Comparison of ENCODE assay signal across 9 cellular contexts in the genomic region with DNA sequence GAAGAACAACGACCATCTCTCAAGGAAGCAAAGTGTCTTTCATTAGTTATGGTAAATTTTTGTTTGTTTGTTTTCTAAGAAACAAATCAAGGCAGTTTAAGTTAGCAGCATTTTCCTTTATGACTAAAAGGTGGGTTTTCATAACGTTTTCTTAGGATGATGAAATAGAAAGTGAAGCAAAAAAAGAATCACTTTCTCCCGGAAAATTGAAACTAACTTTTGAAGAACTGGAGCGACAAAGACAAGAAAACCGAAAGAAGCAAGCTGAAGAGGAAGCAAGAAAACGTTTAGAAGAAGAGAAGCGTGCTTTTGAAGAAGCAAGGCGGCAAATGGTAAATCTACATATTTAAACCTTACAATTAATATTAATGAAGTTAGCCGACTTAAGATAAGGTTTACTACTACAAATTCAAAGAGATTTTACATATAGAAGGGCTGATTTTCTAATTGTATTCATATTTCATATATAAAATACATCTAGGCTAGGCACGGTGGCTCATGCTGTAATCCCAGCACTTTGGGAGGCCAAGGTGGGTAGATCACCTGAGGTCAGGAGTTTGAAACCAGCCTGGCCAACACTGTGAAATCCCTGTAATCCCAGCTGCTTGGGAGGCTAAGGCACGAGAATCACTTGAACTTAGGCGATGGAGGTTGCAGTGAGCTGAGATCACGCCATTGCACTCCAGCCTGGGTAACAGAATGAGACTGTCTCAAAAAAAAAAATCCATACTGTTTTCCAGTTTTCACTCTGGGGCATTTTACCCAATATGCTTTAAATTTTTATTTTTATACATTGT. TPM values are rescaled to one million over a fixed set of nuclear protein-coding genes. Genes with fewer than 3 reads are reported as not detected.
DNase-seq lines count a peak whose midpoint lies in the region; ATAC-seq and TF ChIP-seq lines count a peak whose summit lies in the region.
"Had no signal": no experiment of that assay in that cellular context is flagged by ENCODE, and none has a peak within 500 bp of the region (broad histone marks: within the 10 kb centered on the region; RNA-seq: fewer than 3 reads in every experiment).

No MANE protein-coding gene starts in this region.

- peak overlapping the region in 4 of 10 donors; percentile 0 to 52 (median 30) for H3K27ac ChIP-seq in heart right ventricle
- peak overlapping the region; percentile 81 for H3K27ac ChIP-seq in KOPT-K1 (ENCODE audit: low read depth, low read length, poor library complexity, severe bottlenecking)

- H3K4me3 Mint-ChIP-seq in activated naive CD8-positive, alpha-beta T cell treated with anti-CD3 and anti-CD28 coated beads, Interleukin-2, amount 10 ng/mL, durations not matched to agents 7 days and 5 days: peak overlapping the region; percentile 74

- H3K4me1 ChIP-seq in heart right ventricle: peaks cover 0 to 24% (median 0%) of the 10 kb centered on the region in 9 donors

- POLR2A ChIA-PET in activated naive CD8-positive, alpha-beta T cell treated with anti-CD3 and anti-CD28 coated beads, Interleukin-2, amount 10 ng/mL, durations not matched to agents 7 days and 5 days (lab: Charles Lee): interaction anchor here (0.6 to 1.2 kb wide), 2 partner anchors 77 to 242 kb away, joined by 3 read pairs; a partner anchor contains a TSS

- H3K9me3 ChIP-seq in heart right ventricle: no peaks in the 10 kb centered on the region
- H3K9me3 ChIP-seq in KOPT-K1 (ENCODE audit: insufficient read depth, low read length, poor library complexity, severe bottlenecking): no peaks in the 10 kb centered on the region

- H3K9me3 Mint-ChIP-seq in activated naive CD8-positive, alpha-beta T cell treated with anti-CD3 and anti-CD28 coated beads, Interleukin-2, amount 10 ng/mL, durations not matched to agents 7 days and 5 days: no peaks in the 10 kb centered on the region

- intact Hi-C loops in heart right ventricle (cut with DNase I): no loop called here
- intact Hi-C loops in Right ventricle myocardium superior (cut with DNase I): no loop called here

- no peak for ATAC-seq in heart right ventricle
- ATAC-seq in Right ventricle myocardium superior (ENCODE audit: poor library complexity): no peak
- ATAC-seq in activated naive CD8-positive, alpha-beta T cell treated with anti-CD3 and anti-CD28 coated beads, Interleukin-2, amount 10 ng/mL, durations not matched to agents 7 days and 5 days (ENCODE audit: low read depth): no peak
- no peak for ATAC-seq in HG03354 (IDR thresholded peaks at IDR 0.05; ENCODE audit: poor library complexity, severe bottlenecking, unreplicated experiment)

- peaks cover 0 to 95% (median 38%) of the 10 kb centered on the region in 9 donors for H3K36me3 ChIP-seq in heart right ventricle
- peaks cover 27% of the 10 kb centered on the region for H3K36me3 ChIP-seq in KOPT-K1 (ENCODE audit: insufficient read depth, low read length)

- H3K27ac Mint-ChIP-seq in activated naive CD8-positive, alpha-beta T cell treated with anti-CD3 and anti-CD28 coated beads, Interleukin-2, amount 10 ng/mL, durations not matched to agents 7 days and 5 days: peak overlapping the region; percentile 76

- no peaks in the 10 kb centered on the region for H3K27me3 ChIP-seq in heart right ventricle

- H3K27me3 Mint-ChIP-seq in activated naive CD8-positive, alpha-beta T cell treated with anti-CD3 and anti-CD28 coated beads, Interleukin-2, amount 10 ng/mL, durations not matched to agents 7 days and 5 days: no peaks in the 10 kb centered on the region

- 67 to 79% methylated on average over 13 of the region's 13 CpGs for WGBS in heart right ventricle, 2 donors

- H3K36me3 Mint-ChIP-seq in activated naive CD8-positive, alpha-beta T cell treated with anti-CD3 and anti-CD28 coated beads, Interleukin-2, amount 10 ng/mL, durations not matched to agents 7 days and 5 days: peaks cover 2% of the 10 kb centered on the region

- H3K4me3 ChIP-seq in heart right ventricle: peak overlapping the region in 6 of 10 donors; percentile 11 to 38 (median 24)

- peaks cover 7% of the 10 kb centered on the region for H3K4me1 Mint-ChIP-seq in activated naive CD8-positive, alpha-beta T cell treated with anti-CD3 and anti-CD28 coated beads, Interleukin-2, amount 10 ng/mL, durations not matched to agents 7 days and 5 days

- DNase-seq in heart right ventricle (no peak), Right ventricle myocardium superior (no peak), iPS-NIHi7 (ENCODE audit: extremely low spot score) (no peak), NCI-H1417 (lab: John Stamatoyannopoulos, UW) (no peak), midbrain (lab: John Stamatoyannopoulos, UW) (no peak)
- no peak for DNase-seq in activated naive CD8-positive, alpha-beta T cell treated with anti-CD3 and anti-CD28 coated beads, Interleukin-2, amount 10 ng/mL, durations not matched to agents 7 days and 5 days
- DNase-seq: AML-193 had no signal

- no peak for TF ChIP-seq CTCF in heart right ventricle (IDR thresholded peaks at IDR 0.05)

RNA-seq across cellular contexts. Expression of a gene that starts 38.3 kb away (rescaled TPM):
- total RNA-seq in heart right ventricle (100 to 1,000 TPM; 248 to 479 (median 396) TPM), Right ventricle myocardium superior (370 TPM)
- 1,000 to 10,000 TPM in 1 of 2 donors, 100 to 1,000 TPM in 1; 277 to 1,016 TPM for polyA plus RNA-seq in heart right ventricle
- 1 to 10 TPM; 2.0 to 3.0 TPM for total RNA-seq in activated naive CD8-positive, alpha-beta T cell treated with anti-CD3 and anti-CD28 coated beads, Interleukin-2, amount 10 ng/mL, durations not matched to agents 7 days and 5 days

RNA-seq across cellular contexts. Expression of a gene that starts 52.1 kb away (rescaled TPM):
- 10 to 100 TPM; 54.1 to 77.6 (median 72.1) TPM for total RNA-seq in heart right ventricle
- polyA plus RNA-seq in heart right ventricle: 10 to 100 TPM; 27.8 to 36.4 TPM
- total RNA-seq in Right ventricle myocardium superior: 47.9 TPM
- total RNA-seq in activated naive CD8-positive, alpha-beta T cell treated with anti-CD3 and anti-CD28 coated beads, Interleukin-2, amount 10 ng/mL, durations not matched to agents 7 days and 5 days: 100 to 1,000 TPM; 223 to 228 TPM

Comparison
In these comparisons a context has a peak if more than half of its experiments do, and no peak if none do; other contexts are left out.
1. RNA of a gene that starts 38.3 kb away (total RNA-seq): 248 to 479 TPM in heart right ventricle and 370 TPM in Right ventricle myocardium superior (single experiment); 2.0 to 3.0 TPM in activated naive CD8-positive, alpha-beta T cell treated with anti-CD3 and anti-CD28 coated beads, Interleukin-2, amount 10 ng/mL, durations not matched to agents 7 days and 5 days; every median in the first group is over 10 times any median in the second.